23 cellular contexts compared by ENCODE assay signal in genomic region chr3:118850687-118851086, GRCh38.
"Had no signal": no experiment of that assay in that cellular context is flagged by ENCODE, and none has a peak within 500 bp of the region (broad histone marks: within the 10 kb centered on the region; RNA-seq: fewer than 3 reads in every experiment).

No MANE protein-coding gene starts in this region.

- H3K79me2 ChIP-seq: parathyroid adenoma had no signal

- H3K36me3 ChIP-seq: colonic mucosa, heart left ventricle, left ventricle myocardium inferior, lower lobe of right lung, right lobe of liver, tibial nerve, upper lobe of right lung, vagina had no signal

- H3K4me3 ChIP-seq: colonic mucosa, heart left ventricle, left ventricle myocardium inferior, lower lobe of right lung, psoas muscle, right lobe of liver, testis, tibial nerve, upper lobe of right lung, vagina had no signal

- H3K9ac ChIP-seq: parathyroid adenoma had no signal

- H2AFZ ChIP-seq: parathyroid adenoma had no signal

- H3K4me1 ChIP-seq: colonic mucosa, heart left ventricle, left ventricle myocardium inferior, lower lobe of right lung, parathyroid adenoma, psoas muscle, right lobe of liver, testis, tibial nerve, upper lobe of right lung, vagina had no signal

- H3K27ac ChIP-seq: colonic mucosa, heart left ventricle, left ventricle myocardium inferior, lower lobe of right lung, parathyroid adenoma, psoas muscle, right lobe of liver, testis, tibial nerve, upper lobe of right lung, vagina had no signal

- DNase-seq: colonic mucosa; dermis blood vessel endothelial cell; effector CD4-positive, alpha-beta T cell; heart left ventricle; hippocampal formation; kidney; left cardiac atrium; left ventricle myocardium inferior; lower lobe of right lung; midbrain; psoas muscle; retina; right lobe of liver; stimulated activated CD4-positive, alpha-beta T cell treated with anti-CD3 and anti-CD28 coated beads, Interleukin-1b, Interleukin-23, amount 100 ng/mL, for 48 hours; stimulated activated CD4-positive, alpha-beta T cell treated with anti-CD3 and anti-CD28 coated beads, Interleukin-4, amount 100 ng/mL, for 24 hours; stimulated activated naive CD8-positive, alpha-beta T cell treated with anti-CD3 and anti-CD28 coated beads, Interleukin-15, amount 100 ng/mL, for 72 hours; testis; upper lobe of right lung had no signal

- H3K27me3 ChIP-seq: colonic mucosa, heart left ventricle, right lobe of liver, testis, tibial nerve, upper lobe of right lung, vagina had no signal

- FAIRE-seq: frontal cortex, kidney had no signal

- H3K9me3 ChIP-seq: colonic mucosa, left ventricle myocardium inferior, lower lobe of right lung, psoas muscle, right lobe of liver, testis, tibial nerve, upper lobe of right lung, vagina had no signal

- ATAC-seq: heart left ventricle; left cardiac atrium; lower lobe of right lung; psoas muscle; right lobe of liver; stimulated activated memory B cell treated with anti-CD40 and anti-IgM and Interleukin-4, amounts not matched to agents 10 μg/mL and 1 μg/mL and 100 μg/mL, for 72 hours; stimulated activated naive CD8-positive, alpha-beta T cell treated with anti-CD3 and anti-CD28 coated beads, Interleukin-15, amount 100 ng/mL, for 72 hours; upper lobe of right lung had no signal
